In the genomic region with DNA sequence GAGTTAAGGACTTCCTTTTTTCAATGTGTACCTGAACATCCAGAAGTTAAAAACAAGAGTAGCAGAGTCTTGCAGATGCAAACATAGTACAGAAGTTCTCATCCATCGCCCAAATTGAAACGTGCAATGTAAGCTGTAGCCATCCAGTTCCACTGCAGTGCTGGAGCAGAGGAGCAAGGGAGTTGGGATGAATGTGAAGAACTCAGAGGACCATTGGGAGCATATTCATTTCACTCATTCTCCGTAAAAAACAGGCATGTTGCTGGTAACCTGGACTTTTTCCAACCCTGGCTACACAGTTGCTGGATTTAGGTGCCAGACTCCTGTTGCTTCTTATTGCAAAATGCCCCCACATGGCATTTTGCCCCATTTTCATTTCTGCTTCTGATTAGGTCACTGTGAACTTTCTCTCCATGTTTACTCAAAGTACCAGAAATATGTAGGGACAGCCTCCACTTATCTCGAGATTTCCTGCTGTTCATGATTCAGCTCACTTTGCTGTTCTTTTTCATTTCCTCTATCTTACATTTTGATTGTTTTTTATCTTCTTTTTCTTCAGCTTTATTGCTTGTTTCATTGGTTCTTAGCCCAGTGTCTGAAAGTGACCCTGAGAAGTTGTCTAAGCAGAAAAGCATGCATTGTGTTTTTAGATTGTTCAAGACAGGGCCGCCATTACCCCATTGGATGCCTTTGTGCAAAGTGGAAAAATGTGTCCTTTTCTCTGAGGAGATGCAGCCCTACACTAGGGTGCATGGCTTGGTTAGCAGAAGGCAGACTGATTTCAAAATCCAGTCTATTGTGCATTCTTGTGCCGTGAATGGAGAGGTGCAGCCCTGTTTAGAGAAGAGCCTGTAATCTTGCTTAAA, we compare ENCODE assay signal across 10 cellular contexts.
DNase-seq lines count a peak whose midpoint lies in the region; ATAC-seq and TF ChIP-seq lines count a peak whose summit lies in the region.
"Had no signal": no experiment of that assay in that cellular context is flagged by ENCODE, and none has a peak within 500 bp of the region (broad histone marks: within the 10 kb centered on the region; RNA-seq: fewer than 3 reads in every experiment).

No MANE protein-coding gene starts in this region.

- TF ChIP-seq CTCF in AG10803 (conservative IDR thresholded peaks at IDR 0.05; ENCODE audit: low read length): no peak

- H3K4me3 ChIP-seq in AG10803 (ENCODE audit: low read length): no peak overlapping the region

- H3K27me3 Mint-ChIP-seq in activated naive CD8-positive, alpha-beta T cell treated with anti-CD3 and anti-CD28 coated beads, Interleukin-2, amount 50 U/mL, for 24 hours: no peaks in the 10 kb centered on the region
- H3K27me3 Mint-ChIP-seq in memory B cell: no peaks in the 10 kb centered on the region

- peaks cover 13% of the 10 kb centered on the region for H3K36me3 Mint-ChIP-seq in activated naive CD8-positive, alpha-beta T cell treated with anti-CD3 and anti-CD28 coated beads, Interleukin-2, amount 50 U/mL, for 24 hours (ENCODE audit: low read depth)
- peaks cover 21% of the 10 kb centered on the region for H3K36me3 Mint-ChIP-seq in memory B cell

- no peaks in the 10 kb centered on the region for H3K9me3 Mint-ChIP-seq in activated naive CD8-positive, alpha-beta T cell treated with anti-CD3 and anti-CD28 coated beads, Interleukin-2, amount 50 U/mL, for 24 hours
- H3K9me3 Mint-ChIP-seq in memory B cell: no peaks in the 10 kb centered on the region
- H3K9me3 Mint-ChIP-seq: activated T-helper 2 cell treated with anti-CD3 and anti-CD28 coated beads, Interferon-gamma antibody, Interleukin-2, Interleukin-4, amounts not matched to agents 10 μg/mL and 5 μg/mL and 100 μg/mL, durations not matched to agents 14 hours and 24 hours and 36 hours had no signal

- no peak for ATAC-seq in activated naive CD8-positive, alpha-beta T cell treated with anti-CD3 and anti-CD28 coated beads, Interleukin-2, amount 50 U/mL, for 24 hours
- no peak for ATAC-seq in memory B cell (ENCODE audit: low read depth)

- DNase-seq in AG10803 (ENCODE audit: low read depth) (peak; percentile 91), GM04503 (ENCODE audit: low read depth) (peak; percentile 50), memory B cell (ENCODE audit: low spot score in 2 of 2) (no peak), HPDE6-E6E7 (ENCODE audit: extremely low spot score) (no peak)
- DNase-seq in activated naive CD8-positive, alpha-beta T cell treated with anti-CD3 and anti-CD28 coated beads, Interleukin-2, amount 50 U/mL, for 24 hours: no peak
- no peak for DNase-seq in activated CD8-positive, alpha-beta memory T cell treated with anti-CD3 and anti-CD28 coated beads for 24 hours
- DNase-seq in stimulated activated CD4-positive, alpha-beta T cell treated with anti-CD3 and anti-CD28 coated beads, Interleukin-2, amount 100 ng/mL, for 24 hours: no peak
- no peak for DNase-seq in stimulated activated CD4-positive, alpha-beta T cell treated with anti-CD3 and anti-CD28 coated beads, Interleukin-4, amount 100 ng/mL, for 24 hours
- DNase-seq: NCI-H1048 had no signal

- H3K4me3 Mint-ChIP-seq in activated naive CD8-positive, alpha-beta T cell treated with anti-CD3 and anti-CD28 coated beads, Interleukin-2, amount 50 U/mL, for 24 hours: no peak overlapping the region
- H3K4me3 Mint-ChIP-seq in memory B cell: no peak overlapping the region

- peaks cover 76% of the 10 kb centered on the region for H3K4me1 Mint-ChIP-seq in activated naive CD8-positive, alpha-beta T cell treated with anti-CD3 and anti-CD28 coated beads, Interleukin-2, amount 50 U/mL, for 24 hours
- peaks cover 51% of the 10 kb centered on the region for H3K4me1 Mint-ChIP-seq in memory B cell

- peak overlapping the region; percentile 6 for H3K27ac Mint-ChIP-seq in activated naive CD8-positive, alpha-beta T cell treated with anti-CD3 and anti-CD28 coated beads, Interleukin-2, amount 50 U/mL, for 24 hours
- peak overlapping the region; percentile 39 for H3K27ac Mint-ChIP-seq in memory B cell
- H3K27ac Mint-ChIP-seq: activated T-helper 2 cell treated with anti-CD3 and anti-CD28 coated beads, Interferon-gamma antibody, Interleukin-2, Interleukin-4, amounts not matched to agents 10 μg/mL and 5 μg/mL and 100 μg/mL, durations not matched to agents 14 hours and 24 hours and 36 hours had no signal

Comparison
In these comparisons a context has a peak if more than half of its experiments do, and no peak if none do; other contexts are left out.
1. DNase-seq: peak in AG10803 (single experiment) and GM04503 (single experiment); none in activated naive CD8-positive, alpha-beta T cell treated with anti-CD3 and anti-CD28 coated beads, Interleukin-2, amount 50 U/mL, for 24 hours (single experiment), memory B cell (0 of 2), HPDE6-E6E7 (single experiment), activated CD8-positive, alpha-beta memory T cell treated with anti-CD3 and anti-CD28 coated beads for 24 hours (single experiment), stimulated activated CD4-positive, alpha-beta T cell treated with anti-CD3 and anti-CD28 coated beads, Interleukin-2, amount 100 ng/mL, for 24 hours (0 of 2) and stimulated activated CD4-positive, alpha-beta T cell treated with anti-CD3 and anti-CD28 coated beads, Interleukin-4, amount 100 ng/mL, for 24 hours (single experiment).